Comparison of ENCODE assay signal across 15 cellular contexts in the genomic region with DNA sequence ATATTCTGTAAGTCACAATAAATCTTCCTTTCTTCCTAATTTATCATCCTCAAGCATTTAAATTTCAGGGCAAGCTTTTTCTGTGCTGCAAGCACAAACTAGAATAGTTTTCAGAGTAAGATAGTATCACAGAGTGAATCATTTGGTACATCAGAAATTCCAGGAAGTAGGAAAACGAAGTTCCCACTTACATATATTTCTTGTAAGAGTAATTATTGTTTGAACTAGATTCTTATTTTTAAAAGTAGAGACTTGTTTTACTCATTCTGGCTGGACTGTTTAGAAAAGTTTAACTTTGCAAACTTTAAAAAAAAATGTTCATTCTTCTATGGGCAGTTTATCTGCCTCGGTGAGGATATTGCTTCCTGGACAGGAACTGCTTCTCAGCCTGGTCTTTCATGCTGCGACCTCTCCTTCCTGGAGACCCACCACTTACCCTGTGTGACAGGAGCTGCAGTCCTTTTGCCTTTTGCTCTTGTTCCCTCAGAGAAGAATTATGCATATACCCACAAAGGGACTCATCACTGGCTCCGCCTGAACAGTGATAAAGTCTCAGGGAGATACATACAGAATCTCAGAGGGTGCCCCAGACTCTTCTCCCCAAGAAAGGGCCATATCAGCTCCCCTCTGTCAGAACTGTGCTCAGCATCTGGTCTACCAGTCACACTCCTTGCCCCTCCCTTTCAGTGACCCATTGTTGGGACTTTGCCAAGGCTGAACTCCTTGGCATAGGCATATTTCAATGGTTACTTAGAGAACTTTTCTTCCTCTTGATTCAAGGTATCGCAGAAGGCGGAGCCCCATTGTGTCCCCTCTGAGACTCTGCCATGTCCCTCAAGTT.
A peak's percentile ranks its signal among the peaks of the same experiment; 100 is the strongest.
DNase-seq lines count a peak whose midpoint lies in the region; ATAC-seq, FAIRE-seq and TF ChIP-seq lines count a peak whose summit lies in the region.
"Had no signal": no experiment of that assay in that cellular context is flagged by ENCODE, and none has a peak within 500 bp of the region (broad histone marks: within the 10 kb centered on the region; RNA-seq: fewer than 3 reads in every experiment).

No MANE protein-coding gene starts in this region.

- no peaks in the 10 kb centered on the region for H3K27me3 Mint-ChIP-seq in MCF 10A (ENCODE audit: insufficient read depth, unreplicated experiment)

- no peak for FAIRE-seq in GM12892 (lab: Jason Lieb, UNC)
- FAIRE-seq: frontal cortex, islet of Langerhans had no signal

- H3K9ac ChIP-seq in mesenchymal stem cell (ENCODE audit: low read length), result no peak overlapping the region

- 88 to 92% methylated on average over 3 of the region's 6 CpGs for WGBS in mesodermal cell (ENCODE audit: insufficient coverage in 2 of 2), 2 experiments
- 77% methylated on average over 5 of the region's 6 CpGs for WGBS in mesenchymal stem cell

- POLR2A ChIA-PET in MCF 10A (lab: Yijun Ruan, JAX), result interaction anchor here (0.7 to 11.2 kb wide), 11 partner anchors 13 to 166 kb away, joined by 3 to 72 read pairs (median 4); a partner anchor contains a TSS

- peak overlapping the region; percentile 10 for H3K27ac ChIP-seq in mesodermal cell (ENCODE audit: low read depth, low read length, severe bottlenecking)
- no peak overlapping the region for H3K27ac ChIP-seq in mesenchymal stem cell (ENCODE audit: low read length, poor library complexity, severe bottlenecking)

- no peak for TF ChIP-seq POLR2A in GM12892 (IDR thresholded peaks at IDR 0.05; ENCODE audit: low read depth, low read length)

- no peak overlapping the region for H3K4ac ChIP-seq in mesenchymal stem cell (ENCODE audit: low read depth in 1 of 2, low read length in 2 of 2)

- no peak overlapping the region for H4K91ac ChIP-seq in mesenchymal stem cell (ENCODE audit: low read length)

- peaks cover 33% of the 10 kb centered on the region for H3K4me1 Mint-ChIP-seq in MCF 10A (ENCODE audit: insufficient read depth, unreplicated experiment)

- no peak overlapping the region for H2BK120ac ChIP-seq in mesenchymal stem cell (ENCODE audit: low read depth, low read length)

- DNase-seq in left cardiac atrium, result peak; percentile 22
- DNase-seq in left ventricle myocardium superior, result no peak
- peak; percentile 84 for DNase-seq in MCF 10A (ENCODE audit: unreplicated experiment)
- DNase-seq in GM12892 (ENCODE audit: insufficient read length), result no peak
- no peak for DNase-seq in mesenchymal stem cell
- DNase-seq in nucleus accumbens (lab: John Stamatoyannopoulos, UW), result no peak
- DNase-seq: DMS79 treated with DMSO at 0.1 percent for 48 hours, NCI-H1105, NCI-H524 treated with DMSO at 0.1 percent for 48 hours, SHP77 had no signal

- no peak overlapping the region for H4K8ac ChIP-seq in mesenchymal stem cell (ENCODE audit: low read length)

- H3K79me1 ChIP-seq in mesenchymal stem cell (replicated peaks; ENCODE audit: low read length, poor library complexity, severe bottlenecking), result no peaks in the 10 kb centered on the region

- H2BK15ac ChIP-seq in mesenchymal stem cell (ENCODE audit: low read depth, poor library complexity, severe bottlenecking), result no peak overlapping the region

- H3K4me3 ChIP-seq in mesodermal cell (ENCODE audit: extremely low read depth, insufficient read depth, low read length, poor library complexity, severe bottlenecking) (no peak overlapping the region), mesenchymal stem cell (ENCODE audit: insufficient read depth in 1 of 2, low read depth in 1 of 2, low read length in 2 of 2) (no peak overlapping the region)

- no peak overlapping the region for H3K18ac ChIP-seq in mesenchymal stem cell (ENCODE audit: low read depth in 1 of 2, low read length in 2 of 2)

- ATAC-seq in left cardiac atrium (no peak), left ventricle myocardium superior (no peak), HG02840 (IDR thresholded peaks at IDR 0.05; ENCODE audit: low FRiP score, unreplicated experiment) (no peak)
- ATAC-seq: WTC11 had no signal

- H3K27ac Mint-ChIP-seq in MCF 10A (ENCODE audit: low read depth, unreplicated experiment), result peak overlapping the region; percentile 6
- H3K27ac Mint-ChIP-seq: WTC11 had no signal

- H3K9me3 ChIP-seq in mesodermal cell (ENCODE audit: control insufficient read depth, low read length), result peaks cover 9% of the 10 kb centered on the region
- H3K9me3 ChIP-seq in mesenchymal stem cell (ENCODE audit: control insufficient read depth, low read length), result no peaks in the 10 kb centered on the region

- H2BK5ac ChIP-seq in mesenchymal stem cell (ENCODE audit: low read depth, low read length, poor library complexity, severe bottlenecking), result no peak overlapping the region

- CTCF ChIA-PET in MCF 10A (lab: Yijun Ruan, JAX), result interaction anchor here (0.5 to 0.7 kb wide), 2 partner anchors 13 to 37 kb away, joined by 3 to 4 read pairs; no protein-coding TSS in a partner anchor

- no peaks in the 10 kb centered on the region for H3K36me3 ChIP-seq in mesodermal cell (ENCODE audit: control insufficient read depth, insufficient read depth, low read length)
- H3K36me3 ChIP-seq in mesenchymal stem cell (ENCODE audit: control insufficient read depth in 1 of 2, insufficient read depth in 2 of 2, low read depth in 1 of 2, low read length in 2 of 2), result no peaks in the 10 kb centered on the region

- H3K4me1 ChIP-seq in mesodermal cell (ENCODE audit: control insufficient read depth, insufficient read depth, low read length, poor library complexity, severe bottlenecking) (peaks cover 12% of the 10 kb centered on the region), mesenchymal stem cell (ENCODE audit: control insufficient read depth, insufficient read depth, low read depth, low read length) (no peaks in the 10 kb centered on the region)

- no peak overlapping the region for H3K4me3 Mint-ChIP-seq in MCF 10A (ENCODE audit: unreplicated experiment)
- H3K4me3 Mint-ChIP-seq: WTC11 had no signal

- BruUV-seq in MCF 10A (replicated peaks; lab: Mats Ljungman, UMichigan), result no TSS peak

- no peak overlapping the region for H2AFZ ChIP-seq in mesenchymal stem cell (ENCODE audit: low read depth, low read length)

- H3K23ac ChIP-seq in mesenchymal stem cell (ENCODE audit: low read length in 2 of 2), result no peak overlapping the region

- no peak overlapping the region for H3K4me2 ChIP-seq in mesenchymal stem cell (ENCODE audit: low read length, poor library complexity, severe bottlenecking)

- intact Hi-C loops in left cardiac atrium (cut with DNase I), result no loop called here
- intact Hi-C loops in left ventricle myocardium superior (cut with micrococcal nuclease), result no loop called here
- intact Hi-C loops in MCF 10A (cut with micrococcal nuclease), result no loop called here

- no peaks in the 10 kb centered on the region for H3K27me3 ChIP-seq in mesenchymal stem cell (ENCODE audit: control insufficient read depth in 1 of 2, insufficient read depth in 1 of 2, low read length in 2 of 2)

- H3K14ac ChIP-seq in mesenchymal stem cell (ENCODE audit: low read length in 2 of 2), result no peak overlapping the region

- H2AK5ac ChIP-seq in mesenchymal stem cell (ENCODE audit: low read length, severe bottlenecking), result no peak overlapping the region

- peaks cover 11% of the 10 kb centered on the region for H3K9me3 Mint-ChIP-seq in MCF 10A (ENCODE audit: unreplicated experiment)

- no peak overlapping the region for H2BK12ac ChIP-seq in mesenchymal stem cell (ENCODE audit: low read length in 2 of 2)

- TF ChIP-seq CTCF in MCF 10A (IDR thresholded peaks at IDR 0.05; ENCODE audit: unreplicated experiment), result no peak

- H3K36me3 Mint-ChIP-seq in MCF 10A (ENCODE audit: insufficient read depth, unreplicated experiment), result no peaks in the 10 kb centered on the region

Comparison
In these comparisons a context has a peak if more than half of its experiments do, and no peak if none do; other contexts are left out.
1. DNase-seq: peak in left cardiac atrium (single experiment) and MCF 10A (single experiment); none in left ventricle myocardium superior (single experiment), GM12892 (single experiment), mesenchymal stem cell (single experiment) and nucleus accumbens (0 of 56).